22 cellular contexts compared by ENCODE assay signal in genomic region chr6:16383607-16384206, GRCh38.
"Had no signal": no experiment of that assay in that cellular context is flagged by ENCODE, and none has a peak within 500 bp of the region (broad histone marks: within the 10 kb centered on the region; RNA-seq: fewer than 3 reads in every experiment).

No MANE protein-coding gene starts in this region.

- DNase-seq: effector memory CD4-positive, alpha-beta T cell; heart right ventricle; hypothalamus; lower lobe of right lung; mesenchymal stem cell; midbrain; occipital lobe; pancreas; retina; sigmoid colon; small intestine; stimulated activated CD4-positive, alpha-beta T cell treated with anti-CD3 and anti-CD28 coated beads, Interleukin-12 subunit alpha, Interleukin-12 subunit beta, amount 100 ng/mL, for 4 hours; stimulated activated naive CD4-positive, alpha-beta T cell; stomach; substantia nigra; transverse colon had no signal

- H3K36me3 ChIP-seq: heart right ventricle, pancreas, sigmoid colon, thoracic aorta, transverse colon had no signal

- H3K4me1 ChIP-seq: lower lobe of right lung, pancreas, sigmoid colon, stomach had no signal

- H3K27me3 ChIP-seq: heart right ventricle, pancreas, sigmoid colon, stomach, transverse colon had no signal

- H3K4me3 ChIP-seq: heart right ventricle, lower lobe of right lung, pancreas, sigmoid colon, stomach, thoracic aorta, transverse colon had no signal

- H3K9me3 ChIP-seq: heart right ventricle, lower lobe of right lung, pancreas, sigmoid colon, stomach, thoracic aorta, transverse colon had no signal

- ATAC-seq: esophagus mucosa; lower lobe of right lung; natural killer cell treated with Interleukin-12 subunit alpha and Interleukin-12 subunit beta and Interleukin-15 and Interleukin-18, amount 100 ng/mL, for 72 hours; pancreas had no signal

- FAIRE-seq: endometrium, frontal cortex, islet of Langerhans, pancreas, small intestine had no signal

- H3K27ac ChIP-seq: heart right ventricle, lower lobe of right lung, pancreas, sigmoid colon, stomach, thoracic aorta, transverse colon had no signal
